ENCODE assay signal across 1 cellular context in genomic region chr17:39972271-39972670, GRCh38.
TF ChIP-seq lines count a peak whose summit lies in the region.

No MANE protein-coding gene starts in this region.

TF ChIP-seq in K562, 482 proteins besides CTCF, POLR2A, EP300 and RAD21:
- no peak for TF ChIP-seq RCOR1 (IDR thresholded peaks at IDR 0.05; ENCODE audit: borderline replicate concordance in 1 of 2, low read depth in 2 of 2, low read length in 2 of 2)
- TF ChIP-seq MAFF (IDR thresholded peaks at IDR 0.05; ENCODE audit: low read length) = peak; percentile 44; the same call in 1 of the 2 replicates
- TF ChIP-seq ARID1B (IDR thresholded peaks at IDR 0.05) = peak; percentile 56
- peak; percentile 84 for TF ChIP-seq MAFG (tag; conservative IDR thresholded peaks at IDR 0.05)
- 0 out of 2 replicates have a peak, but pooled peaks have one; percentile 20 for TF ChIP-seq ARID3A (IDR thresholded peaks at IDR 0.05; ENCODE audit: borderline replicate concordance, low read depth, low read length)
- peak; percentile 49 for TF ChIP-seq MAFK (IDR thresholded peaks at IDR 0.05; ENCODE audit: low read length)
- TF ChIP-seq THAP7 (CRISPR knock-in tag; IDR thresholded peaks at IDR 0.05) = no peak
- TF ChIP-seq ZBED1 (IDR thresholded peaks at IDR 0.05) = no peak
- peak; percentile 50; the same call in 1 of the 2 replicates for TF ChIP-seq DPF2 (IDR thresholded peaks at IDR 0.05)
- peak; percentile 84 for TF ChIP-seq C11orf30 (IDR thresholded peaks at IDR 0.05; ENCODE audit: low read depth)
- TF ChIP-seq ETV1 (tag; conservative IDR thresholded peaks at IDR 0.05; ENCODE audit: low read depth) = peak; percentile 67
- peak; percentile 66 for TF ChIP-seq PKNOX1 (IDR thresholded peaks at IDR 0.05)
- no peak for TF ChIP-seq PBX2 (CRISPR knock-in tag; IDR thresholded peaks at IDR 0.05; ENCODE audit: low read depth)
- TF ChIP-seq PBX2 (tag; conservative IDR thresholded peaks at IDR 0.05; ENCODE audit: low read depth) = 0 out of 2 replicates have a peak, but pooled peaks have one; percentile 30
- TF ChIP-seq SMARCE1 (IDR thresholded peaks at IDR 0.05) = 0 out of 2 replicates have a peak, but pooled peaks have one; percentile 37
- no peak for TF ChIP-seq CREBBP (IDR thresholded peaks at IDR 0.05; ENCODE audit: low read depth, low read length)
- TF ChIP-seq NR2C2 (CRISPR knock-in tag; IDR thresholded peaks at IDR 0.05) = no peak
- TF ChIP-seq NR2C2 (tag; IDR thresholded peaks at IDR 0.05) = no peak
- peak; percentile 33; the same call in 1 of the 2 replicates for TF ChIP-seq GABPA (tag; conservative IDR thresholded peaks at IDR 0.05; ENCODE audit: low read depth)
- TF ChIP-seq NFE2 (IDR thresholded peaks at IDR 0.05; ENCODE audit: low read depth) = peak; percentile 78
- TF ChIP-seq MYC (IDR thresholded peaks at IDR 0.05; ENCODE audit: low read depth, low read length) = peak; percentile 18; the same call in 1 of the 2 replicates
- no peak for TF ChIP-seq MYC (CRISPR knock-in tag; IDR thresholded peaks at IDR 0.05; ENCODE audit: borderline replicate concordance, low read depth)
- TF ChIP-seq MEIS2 (IDR thresholded peaks at IDR 0.05; ENCODE audit: partially characterized antibody) = peak; percentile 63
- peak; percentile 30; the same call in 1 of the 2 replicates for TF ChIP-seq EGR1 (conservative IDR thresholded peaks at IDR 0.05)
- peak; percentile 58; the same call in 1 of the 2 replicates for TF ChIP-seq LEF1 (IDR thresholded peaks at IDR 0.05)
- TF ChIP-seq POLR2H (tag; IDR thresholded peaks at IDR 0.05; ENCODE audit: low read depth) = no peak
- TF ChIP-seq SMARCA4 (IDR thresholded peaks at IDR 0.05) = peak; percentile 46; the same call in 1 of the 2 replicates
- TF ChIP-seq ZNF316 (IDR thresholded peaks at IDR 0.05) = peak; percentile 90
- TF ChIP-seq FOXP1 (CRISPR knock-in tag; IDR thresholded peaks at IDR 0.05) = no peak
- 0 out of 2 replicates have a peak, but pooled peaks have one; percentile 7 for TF ChIP-seq TAL1 (IDR thresholded peaks at IDR 0.05)
